Comparison of ENCODE assay signal across 1 cellular context in the genomic region with DNA sequence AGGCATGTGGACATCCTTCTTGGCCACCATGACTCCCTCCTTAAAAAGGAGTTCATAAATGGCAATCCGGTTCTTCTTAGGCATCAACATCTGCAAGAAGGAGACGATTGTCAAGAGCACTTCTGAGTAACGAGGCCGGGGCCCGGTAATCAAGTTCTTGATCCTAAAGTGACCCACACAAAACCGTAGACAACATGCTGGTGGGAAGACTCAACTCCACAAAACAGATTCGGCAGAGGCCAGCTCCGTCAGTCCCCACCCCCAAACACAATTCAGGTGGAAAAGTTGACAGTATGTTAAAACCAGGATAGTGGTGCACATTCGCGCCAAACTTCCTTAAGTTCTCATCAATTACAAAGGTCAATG.
TF ChIP-seq lines count a peak whose summit lies in the region.

No MANE protein-coding gene starts in this region.

TF ChIP-seq in liver, 16 proteins besides CTCF, POLR2A, EP300 and RAD21 (continued from another document):
- TF ChIP-seq GABPA (IDR thresholded peaks at IDR 0.05 in 1 of 2, conservative IDR thresholded peaks at IDR 0.05 in 1 of 2): no peak
TF ChIP-seq in liver: peak in this region for 0.
